1 cellular context compared by ENCODE assay signal in genomic region chr22:17262976-17263375, GRCh38.
TF ChIP-seq lines count a peak whose summit lies in the region.

No MANE protein-coding gene starts in this region.

TF ChIP-seq in H1, 55 proteins besides CTCF, POLR2A, EP300 and RAD21:
- TF ChIP-seq ATF3 (IDR thresholded peaks at IDR 0.05; ENCODE audit: insufficient read depth, low read depth, low read length), result no peak
- no peak for TF ChIP-seq JUN (IDR thresholded peaks at IDR 0.05; ENCODE audit: low read depth, low read length)
- TF ChIP-seq TAF7 (optimal IDR thresholded peaks at IDR 0.05; ENCODE audit: borderline replicate concordance, low read depth, low read length), result no peak
